Comparison of ENCODE assay signal across 13 cellular contexts in the genomic region with DNA sequence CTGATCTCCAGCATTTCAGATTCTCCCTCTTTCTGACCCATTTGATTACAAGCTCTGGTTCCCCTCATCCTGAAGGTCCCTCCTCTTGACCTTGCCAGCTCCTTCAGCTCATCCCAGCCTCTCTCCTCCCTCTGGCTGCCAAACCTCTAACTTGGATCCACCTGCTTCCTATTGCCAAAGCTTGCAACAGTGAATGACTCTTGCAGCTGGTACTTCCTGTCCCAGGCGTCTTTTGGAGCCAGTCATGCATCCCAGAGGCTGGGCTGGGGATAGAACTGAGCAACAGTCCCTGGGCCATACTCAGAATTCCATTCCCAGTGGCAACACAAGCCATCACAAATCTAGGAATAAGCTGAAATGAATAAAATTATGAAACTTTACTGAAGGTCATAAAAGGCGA. TPM values are rescaled to one million over a fixed set of nuclear protein-coding genes. Genes with fewer than 3 reads are reported as not detected.
A peak's percentile ranks its signal among the peaks of the same experiment; 100 is the strongest.
DNase-seq lines count a peak whose midpoint lies in the region; ATAC-seq and TF ChIP-seq lines count a peak whose summit lies in the region.
"Had no signal": no experiment of that assay in that cellular context is flagged by ENCODE, and none has a peak within 500 bp of the region (broad histone marks: within the 10 kb centered on the region; RNA-seq: fewer than 3 reads in every experiment).

No MANE protein-coding gene starts in this region.

- no peak for TF ChIP-seq CTCF in choroid plexus epithelial cell (conservative IDR thresholded peaks at IDR 0.05; ENCODE audit: low read depth, low read length)
- no peak for TF ChIP-seq CTCF in omental fat pad (IDR thresholded peaks at IDR 0.05)
- no peak for TF ChIP-seq CTCF in uterus (IDR thresholded peaks at IDR 0.05)
- TF ChIP-seq CTCF in left ventricle myocardium inferior (IDR thresholded peaks at IDR 0.05; ENCODE audit: borderline replicate concordance): no peak

- H3K27ac ChIP-seq in uterus (no peak overlapping the region), left ventricle myocardium inferior (replicated peaks) (no peak overlapping the region)
- H3K27ac ChIP-seq: right atrium auricular region, tibial artery had no signal

- H3K9me3 ChIP-seq in uterus (no peaks in the 10 kb centered on the region), left ventricle myocardium inferior (replicated peaks) (peaks cover 5% of the 10 kb centered on the region)
- H3K9me3 ChIP-seq: right atrium auricular region, tibial artery had no signal

- no peak for TF ChIP-seq POLR2A in uterus (IDR thresholded peaks at IDR 0.05)

- H3K4me1 ChIP-seq in uterus (no peaks in the 10 kb centered on the region), left ventricle myocardium inferior (no peaks in the 10 kb centered on the region)
- H3K4me1 ChIP-seq: right atrium auricular region had no signal

- no peaks in the 10 kb centered on the region for H3K27me3 ChIP-seq in uterus
- H3K27me3 ChIP-seq in left ventricle myocardium inferior (ENCODE audit: low read depth): no peaks in the 10 kb centered on the region
- H3K27me3 ChIP-seq: right atrium auricular region, tibial artery had no signal

- H3K36me3 ChIP-seq in uterus (no peaks in the 10 kb centered on the region), left ventricle myocardium inferior (no peaks in the 10 kb centered on the region)
- H3K36me3 ChIP-seq: right atrium auricular region, tibial artery had no signal

- no peak overlapping the region for H3K4me3 ChIP-seq in choroid plexus epithelial cell (ENCODE audit: low read depth, low read length)
- no peak overlapping the region for H3K4me3 ChIP-seq in uterus
- H3K4me3 ChIP-seq in left ventricle myocardium inferior: no peak overlapping the region
- H3K4me3 ChIP-seq: GM12878, right atrium auricular region, tibial artery had no signal

- intact Hi-C loops in uterus (cut with DNase I; ENCODE audit: low total_unique reads): no loop called here
- intact Hi-C loops in left ventricle myocardium inferior (cut with micrococcal nuclease): no loop called here

- DNase-seq in DMS53 (lab: John Stamatoyannopoulos, UW): peak; percentile 70
- DNase-seq in LoVo (ENCODE audit: low spot score): peak; percentile 9
- DNase-seq in choroid plexus epithelial cell (ENCODE audit: low read depth): peak; percentile 32
- no peak for DNase-seq in omental fat pad (ENCODE audit: low spot score)
- no peak for DNase-seq in uterus
- no peak for DNase-seq in left ventricle myocardium inferior
- DNase-seq: activated naive CD8-positive, alpha-beta T cell treated with anti-CD3 and anti-CD28 coated beads, Interleukin-2, amount 10 ng/mL, durations not matched to agents 7 days and 5 days; NCI-H1048 had no signal

- ATAC-seq in omental fat pad (ENCODE audit: low FRiP score) (peak; percentile 60), HG03571 (IDR thresholded peaks at IDR 0.05; ENCODE audit: unreplicated experiment) (no peak), GM21737 (IDR thresholded peaks at IDR 0.05; ENCODE audit: unreplicated experiment) (no peak)
- ATAC-seq: GM12878 had no signal

RNA-seq across cellular contexts. Expression of a gene that starts 27.7 kb away (rescaled TPM):
- total RNA-seq in omental fat pad (10 to 100 TPM in 2 of 4 donors, under 1 TPM in 1, not detected in 1; 0.63 to 23.9 (median 23.2) TPM), uterus (1 to 10 TPM in 2 of 4 donors, not detected in 2; 1.2 to 1.5 TPM), left ventricle myocardium inferior (not detected)

Comparison
In these comparisons a context has a peak if more than half of its experiments do, and no peak if none do; other contexts are left out.
1. DNase-seq: peak in DMS53 (single experiment), LoVo (single experiment) and choroid plexus epithelial cell (single experiment); none in omental fat pad (single experiment), uterus (0 of 2) and left ventricle myocardium inferior (single experiment).